1 cellular context compared by ENCODE assay signal in genomic region chr7:136911362-136911761, GRCh38.
TF ChIP-seq lines count a peak whose summit lies in the region.

No MANE protein-coding gene starts in this region.

TF ChIP-seq in H1, 55 proteins besides CTCF, POLR2A, EP300 and RAD21:
- TF ChIP-seq CBX8 (IDR thresholded peaks at IDR 0.05; ENCODE audit: borderline replicate concordance, low read depth, low read length) (no peak), ASH2L (IDR thresholded peaks at IDR 0.05; ENCODE audit: low read length) (no peak), CEBPB (IDR thresholded peaks at IDR 0.05; ENCODE audit: low read depth, low read length) (no peak), SP2 (IDR thresholded peaks at IDR 0.05; ENCODE audit: low read length) (no peak), POU5F1 (IDR thresholded peaks at IDR 0.05; ENCODE audit: low read depth, low read length) (no peak), JUN (IDR thresholded peaks at IDR 0.05; ENCODE audit: low read depth, low read length) (no peak), MAFK (IDR thresholded peaks at IDR 0.05; ENCODE audit: low read depth, low read length) (no peak), TAF7 (optimal IDR thresholded peaks at IDR 0.05; ENCODE audit: borderline replicate concordance, low read depth, low read length) (no peak), USF2 (IDR thresholded peaks at IDR 0.05; ENCODE audit: low read length) (no peak), KDM1A (IDR thresholded peaks at IDR 0.05; ENCODE audit: borderline replicate concordance, low read length) (no peak), TBP (IDR thresholded peaks at IDR 0.05; ENCODE audit: low read depth, low read length) (no peak), RBBP5 (IDR thresholded peaks at IDR 0.05; ENCODE audit: borderline replicate concordance, low read depth, low read length) (no peak), ZNF274 (IDR thresholded peaks at IDR 0.05; ENCODE audit: borderline replicate concordance, extremely low read depth, low read length) (no peak), CREB1 (IDR thresholded peaks at IDR 0.05) (no peak)
